ENCODE assay signal across 1 cellular context in the genomic region with DNA sequence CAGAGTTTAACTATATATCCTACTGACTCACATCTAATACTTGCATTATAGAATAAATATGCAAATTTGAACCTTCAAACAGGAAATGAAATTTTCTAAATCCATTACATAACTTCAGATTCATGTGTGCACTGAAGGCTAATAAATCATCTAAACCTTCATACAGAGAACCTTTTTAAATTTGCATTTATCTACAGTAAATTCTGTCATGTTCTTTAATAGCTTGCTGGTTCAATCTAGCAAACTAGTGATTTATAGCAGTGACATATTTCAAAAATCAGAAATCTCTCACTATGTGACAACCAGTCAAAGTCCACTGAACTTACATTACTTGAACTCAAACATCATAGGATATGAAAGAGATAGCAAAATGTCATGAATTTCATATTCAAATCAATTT.
TF ChIP-seq lines count a peak whose summit lies in the region.

No MANE protein-coding gene starts in this region.

TF ChIP-seq in GM12878, 131 proteins besides CTCF, POLR2A, EP300 and RAD21 (continued from another document):
- TF ChIP-seq, protein P1, sequence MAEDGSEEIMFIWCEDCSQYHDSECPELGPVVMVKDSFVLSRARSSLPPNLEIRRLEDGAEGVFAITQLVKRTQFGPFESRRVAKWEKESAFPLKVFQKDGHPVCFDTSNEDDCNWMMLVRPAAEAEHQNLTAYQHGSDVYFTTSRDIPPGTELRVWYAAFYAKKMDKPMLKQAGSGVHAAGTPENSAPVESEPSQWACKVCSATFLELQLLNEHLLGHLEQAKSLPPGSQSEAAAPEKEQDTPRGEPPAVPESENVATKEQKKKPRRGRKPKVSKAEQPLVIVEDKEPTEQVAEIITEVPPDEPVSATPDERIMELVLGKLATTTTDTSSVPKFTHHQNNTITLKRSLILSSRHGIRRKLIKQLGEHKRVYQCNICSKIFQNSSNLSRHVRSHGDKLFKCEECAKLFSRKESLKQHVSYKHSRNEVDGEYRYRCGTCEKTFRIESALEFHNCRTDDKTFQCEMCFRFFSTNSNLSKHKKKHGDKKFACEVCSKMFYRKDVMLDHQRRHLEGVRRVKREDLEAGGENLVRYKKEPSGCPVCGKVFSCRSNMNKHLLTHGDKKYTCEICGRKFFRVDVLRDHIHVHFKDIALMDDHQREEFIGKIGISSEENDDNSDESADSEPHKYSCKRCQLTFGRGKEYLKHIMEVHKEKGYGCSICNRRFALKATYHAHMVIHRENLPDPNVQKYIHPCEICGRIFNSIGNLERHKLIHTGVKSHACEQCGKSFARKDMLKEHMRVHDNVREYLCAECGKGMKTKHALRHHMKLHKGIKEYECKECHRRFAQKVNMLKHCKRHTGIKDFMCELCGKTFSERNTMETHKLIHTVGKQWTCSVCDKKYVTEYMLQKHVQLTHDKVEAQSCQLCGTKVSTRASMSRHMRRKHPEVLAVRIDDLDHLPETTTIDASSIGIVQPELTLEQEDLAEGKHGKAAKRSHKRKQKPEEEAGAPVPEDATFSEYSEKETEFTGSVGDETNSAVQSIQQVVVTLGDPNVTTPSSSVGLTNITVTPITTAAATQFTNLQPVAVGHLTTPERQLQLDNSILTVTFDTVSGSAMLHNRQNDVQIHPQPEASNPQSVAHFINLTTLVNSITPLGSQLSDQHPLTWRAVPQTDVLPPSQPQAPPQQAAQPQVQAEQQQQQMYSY (CRISPR knock-in tag; IDR thresholded peaks at IDR 0.05): no peak
- TF ChIP-seq BCL11A (IDR thresholded peaks at IDR 0.05; ENCODE audit: low read depth, low read length): no peak
TF ChIP-seq in GM12878: peak in this region for 3.
